Comparison of ENCODE assay signal across 10 cellular contexts in the genomic region with DNA sequence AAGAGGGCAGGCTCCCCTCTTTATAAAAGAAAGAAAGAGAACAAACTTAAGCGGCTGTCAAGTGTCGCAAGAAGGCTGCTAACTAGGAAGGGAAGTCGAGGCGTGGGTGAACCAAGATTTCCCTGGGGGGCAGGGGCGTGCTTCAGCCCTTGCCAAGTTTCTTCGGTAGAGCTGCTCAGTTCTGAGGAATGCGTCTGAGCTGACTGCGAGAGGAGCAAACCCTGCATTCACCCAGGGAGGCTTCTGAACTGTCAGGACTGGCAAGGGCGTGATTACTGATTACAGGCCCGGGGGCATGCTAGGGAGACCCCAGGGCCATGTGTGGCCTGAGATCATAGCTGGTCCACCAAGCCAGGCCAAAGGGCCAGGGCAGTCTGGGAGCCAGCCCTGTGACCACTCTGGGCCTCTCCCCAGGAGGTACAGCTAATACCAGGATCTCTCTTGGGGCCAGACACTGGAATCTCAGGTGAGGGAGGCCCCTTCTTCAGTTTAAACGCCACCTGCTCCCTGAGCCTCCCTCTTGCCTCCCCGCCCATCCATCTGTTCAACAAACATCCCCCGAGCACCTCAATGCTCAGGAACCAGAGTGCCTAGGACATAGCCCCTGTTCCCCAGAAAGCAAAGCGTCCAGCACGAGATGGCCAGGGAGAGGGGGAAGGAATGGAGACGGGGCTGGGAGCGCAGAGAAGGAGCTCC. TPM values are rescaled to one million over a fixed set of nuclear protein-coding genes. Genes with fewer than 3 reads are reported as not detected.
DNase-seq lines count a peak whose midpoint lies in the region; ATAC-seq, FAIRE-seq and TF ChIP-seq lines count a peak whose summit lies in the region.
"Had no signal": no experiment of that assay in that cellular context is flagged by ENCODE, and none has a peak within 500 bp of the region (broad histone marks: within the 10 kb centered on the region; RNA-seq: fewer than 3 reads in every experiment).

No MANE protein-coding gene starts in this region.

- no peak for FAIRE-seq in astrocyte (lab: Jason Lieb, UNC)

- H3K36me3 ChIP-seq in astrocyte (ENCODE audit: insufficient read depth, low read length) (no peaks in the 10 kb centered on the region), thymus (ENCODE audit: control insufficient read depth, insufficient read depth) (no peaks in the 10 kb centered on the region)
- H3K36me3 ChIP-seq: vagina had no signal

- no peaks in the 10 kb centered on the region for H3K36me3 Mint-ChIP-seq in astrocyte (ENCODE audit: low read depth, unreplicated experiment)

- H3K9ac ChIP-seq in astrocyte (ENCODE audit: low read length) = peak overlapping the region; percentile 33

- peak overlapping the region; percentile 51 for H3K4me2 ChIP-seq in astrocyte (ENCODE audit: low read length)

- H3K27ac Mint-ChIP-seq in astrocyte (ENCODE audit: unreplicated experiment) = no peak overlapping the region

- TF ChIP-seq CTCF in astrocyte (IDR thresholded peaks at IDR 0.05; ENCODE audit: insufficient read depth, low read depth, low read length) = no peak

- peak; percentile 31 for DNase-seq in SIG-M5 treated with dmso at 0.1 percent for 504 hours (lab: John Stamatoyannopoulos, UW; ENCODE audit: unreplicated experiment)
- DNase-seq in SIG-M5 (lab: John Stamatoyannopoulos, UW) = no peak
- DNase-seq in astrocyte (ENCODE audit: low read depth) = peak; percentile 61
- peak; percentile 84 for DNase-seq in hepatic stellate cell (ENCODE audit: low spot score)
- DNase-seq in AML-193 (lab: John Stamatoyannopoulos, UW) = no peak
- no peak for DNase-seq in mucosa of gallbladder (ENCODE audit: low spot score)
- DNase-seq: NCI-H2107 had no signal

- H3K27me3 ChIP-seq in astrocyte (ENCODE audit: insufficient read depth, low read length) = no peaks in the 10 kb centered on the region
- H3K27me3 ChIP-seq in thymus (ENCODE audit: control insufficient read depth, insufficient read depth) = peaks cover 4% of the 10 kb centered on the region
- H3K27me3 ChIP-seq: vagina had no signal

- no peaks in the 10 kb centered on the region for H3K9me3 Mint-ChIP-seq in astrocyte (ENCODE audit: unreplicated experiment)

- WGBS in thymus = 85% methylated on average over 17 of the region's 17 CpGs

- no peak for ATAC-seq in HG02970 (IDR thresholded peaks at IDR 0.05; ENCODE audit: low FRiP score, unreplicated experiment)

- H3K79me2 ChIP-seq in astrocyte (ENCODE audit: insufficient read depth, low read length) = no peaks in the 10 kb centered on the region

- no peak overlapping the region for H3K4me3 Mint-ChIP-seq in astrocyte (ENCODE audit: unreplicated experiment)

- no peaks in the 10 kb centered on the region for H4K20me1 ChIP-seq in astrocyte (ENCODE audit: insufficient read depth, low read length)

- H3K4me1 Mint-ChIP-seq in astrocyte (ENCODE audit: low read depth, unreplicated experiment) = peaks cover 14% of the 10 kb centered on the region

- H3K27ac ChIP-seq in astrocyte (ENCODE audit: low read depth, low read length) (no peak overlapping the region), thymus (ENCODE audit: low read depth) (peak overlapping the region; percentile 1)
- H3K27ac ChIP-seq: vagina had no signal

- H3K9me3 ChIP-seq in astrocyte (ENCODE audit: insufficient read depth, low read depth, low read length) (no peaks in the 10 kb centered on the region), thymus (ENCODE audit: control insufficient read depth) (peaks cover 4% of the 10 kb centered on the region)
- H3K9me3 ChIP-seq: vagina had no signal

- H2AFZ ChIP-seq in astrocyte (ENCODE audit: low read depth, low read length) = no peak overlapping the region

- H3K4me3 ChIP-seq in astrocyte (ENCODE audit: insufficient read depth, low read depth, low read length) (no peak overlapping the region), thymus (ENCODE audit: low read length) (no peak overlapping the region)
- H3K4me3 ChIP-seq: vagina had no signal

- H3K27me3 Mint-ChIP-seq in astrocyte (ENCODE audit: low read depth, unreplicated experiment) = peaks cover 22% of the 10 kb centered on the region

- peaks cover 36% of the 10 kb centered on the region for H3K4me1 ChIP-seq in astrocyte (ENCODE audit: insufficient read depth, low read length)
- peaks cover 68% of the 10 kb centered on the region for H3K4me1 ChIP-seq in thymus (ENCODE audit: control insufficient read depth, insufficient read depth, low read length)

RNA-seq across cellular contexts. Expression of gene SARDH, which starts 30.9 kb away (rescaled TPM):
- total RNA-seq in astrocyte (2.8 and 3.7 TPM in 2 replicates), mucosa of gallbladder (2.8 TPM)
- 5.4 TPM for polyA plus RNA-seq in thymus

Comparison
In these comparisons a context has a peak if more than half of its experiments do, and no peak if none do; other contexts are left out.
1. DNase-seq: peak in SIG-M5 treated with dmso at 0.1 percent for 504 hours (single experiment), astrocyte (single experiment) and hepatic stellate cell (single experiment); none in SIG-M5 (single experiment), AML-193 (0 of 2) and mucosa of gallbladder (single experiment).